In the genomic region with DNA sequence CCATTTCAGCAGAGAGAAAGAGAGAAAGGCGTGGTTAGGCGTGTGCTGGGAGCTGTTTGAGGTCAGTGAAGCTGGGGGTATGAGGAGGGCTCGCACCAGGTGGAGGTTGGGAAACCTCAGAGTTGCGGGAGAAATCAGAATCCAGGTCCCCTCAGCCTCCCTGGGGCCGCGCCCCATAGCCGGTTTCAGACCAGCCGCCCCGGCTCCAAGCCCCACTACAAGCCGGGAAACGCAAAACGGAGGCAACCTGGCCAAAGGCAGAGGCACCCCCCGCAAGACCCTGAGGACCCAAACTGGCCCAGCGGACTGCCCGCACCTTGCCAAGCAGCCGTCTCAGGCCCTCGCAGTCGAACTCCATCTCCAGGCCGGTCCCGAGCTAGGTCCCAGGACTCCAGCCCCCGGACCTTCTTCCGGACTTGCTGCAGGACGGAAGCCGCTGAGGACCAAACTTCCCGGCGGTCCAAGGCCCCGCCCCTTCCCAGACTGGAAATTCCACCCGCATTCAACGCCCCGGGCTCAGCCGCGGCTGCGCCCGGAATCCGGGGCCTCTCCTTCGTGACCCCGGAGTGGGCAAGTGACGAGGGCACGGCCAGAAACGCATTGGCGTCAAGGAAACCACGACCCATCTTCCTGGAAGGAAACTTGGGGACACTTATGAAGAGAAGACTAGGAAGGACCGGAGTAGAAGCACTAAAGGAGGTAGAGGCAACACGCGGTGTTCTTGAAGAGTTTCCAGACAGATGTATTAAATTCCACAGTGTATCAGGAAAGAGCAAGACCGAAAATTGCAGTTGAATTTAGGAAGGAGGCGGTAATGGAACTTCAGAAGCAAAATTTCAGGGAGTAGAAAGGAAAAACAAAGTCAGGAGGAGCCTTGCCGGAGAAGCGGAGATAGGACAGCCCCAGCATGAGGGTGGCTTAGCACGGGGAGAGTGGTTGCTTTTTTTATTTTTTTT, we compare ENCODE assay signal across 8 cellular contexts. TPM values are rescaled to one million over a fixed set of nuclear protein-coding genes. Genes with fewer than 3 reads are reported as not detected.
A peak's percentile ranks its signal among the peaks of the same experiment; 100 is the strongest.
DNase-seq lines count a peak whose midpoint lies in the region; ATAC-seq, FAIRE-seq and TF ChIP-seq lines count a peak whose summit lies in the region.

Gene UEVLD, minus strand, starts transcription at position 438 of the 956 bp plus-strand sequence. Its CDS starts 80 bp downstream, at position 358.

- H3K9me3 ChIP-seq in NT2/D1 (ENCODE audit: insufficient read depth, low read length) (no peaks in the 10 kb centered on the region), mucosa of descending colon (no peaks in the 10 kb centered on the region)

- H3K9ac ChIP-seq in NT2/D1 (ENCODE audit: insufficient read length, low read depth) = peak within 1 kb of the TSS; percentile 82

- TF ChIP-seq CTCF in C4-2B (conservative IDR thresholded peaks at IDR 0.05) = no peak
- no peak for TF ChIP-seq CTCF in mucosa of descending colon (IDR thresholded peaks at IDR 0.05)

- peak; percentile 57 for DNase-seq in GM19239 (ENCODE audit: insufficient read length, low spot score)
- DNase-seq in NT2/D1 (ENCODE audit: low read depth, low spot score) = peak; percentile 66
- DNase-seq in activated T-cell treated with anti-CD3 and anti-CD28 coated beads for 48 hours (ENCODE audit: low read depth) = peak; percentile 61
- DNase-seq in erythroblast (lab: John Stamatoyannopoulos, UW) = peak; percentile 81 to 86
- DNase-seq in mucosa of descending colon = peak; percentile 90 to 92 (median 91)
- peak; percentile 65 to 73 for DNase-seq in stimulated activated CD8-positive, alpha-beta memory T cell treated with anti-CD3 and anti-CD28 coated beads, Interleukin-2, amount 100 ng/mL, for 48 hours (ENCODE audit: low read depth in 2 of 2)

- FAIRE-seq in GM19239 (lab: Jason Lieb, UNC) = peak; percentile 73

- peak within 1 kb of the TSS; percentile 70 for H3K27ac ChIP-seq in C4-2B

- ATAC-seq in HG03457 (IDR thresholded peaks at IDR 0.05; ENCODE audit: unreplicated experiment) (peak; percentile 56), mucosa of descending colon (peak; percentile 98)

- H3K4me3 ChIP-seq in NT2/D1 (ENCODE audit: insufficient read length, low read depth) (peak within 1 kb of the TSS; percentile 91), mucosa of descending colon (peak within 1 kb of the TSS; percentile 83)

- intact Hi-C loops in mucosa of descending colon (cut with DNase I, micrococcal nuclease) = no loop called here

- peak; percentile 73 for TF ChIP-seq POLR2A in erythroblast (IDR thresholded peaks at IDR 0.05; ENCODE audit: low read length)

- no peaks in the 10 kb centered on the region for H3K36me3 ChIP-seq in NT2/D1 (ENCODE audit: insufficient read depth, insufficient read length, low read length)
- H3K36me3 ChIP-seq in mucosa of descending colon (ENCODE audit: low read depth) = no peaks in the 10 kb centered on the region

- H3K27me3 ChIP-seq in NT2/D1 (ENCODE audit: insufficient read depth, insufficient read length) = no peaks in the 10 kb centered on the region

- H3K4me1 ChIP-seq in NT2/D1 (ENCODE audit: insufficient read depth, insufficient read length) (no peaks in the 10 kb centered on the region), mucosa of descending colon (ENCODE audit: low read depth) (peaks cover 23% of the 10 kb centered on the region)

RNA-seq across cellular contexts. Expression of gene UEVLD, which starts in this region (rescaled TPM):
- total RNA-seq in mucosa of descending colon = 10 to 100 TPM; 34.8 to 36.7 (median 35.3) TPM

Comparison
In these comparisons a context has a peak if more than half of its experiments do, and no peak if none do; other contexts are left out.
1. Peak in every context shown above with its lines: DNase-seq, ATAC-seq, H3K4me3 ChIP-seq and H3K27ac ChIP-seq.